9 cellular contexts compared by ENCODE assay signal in the genomic region with DNA sequence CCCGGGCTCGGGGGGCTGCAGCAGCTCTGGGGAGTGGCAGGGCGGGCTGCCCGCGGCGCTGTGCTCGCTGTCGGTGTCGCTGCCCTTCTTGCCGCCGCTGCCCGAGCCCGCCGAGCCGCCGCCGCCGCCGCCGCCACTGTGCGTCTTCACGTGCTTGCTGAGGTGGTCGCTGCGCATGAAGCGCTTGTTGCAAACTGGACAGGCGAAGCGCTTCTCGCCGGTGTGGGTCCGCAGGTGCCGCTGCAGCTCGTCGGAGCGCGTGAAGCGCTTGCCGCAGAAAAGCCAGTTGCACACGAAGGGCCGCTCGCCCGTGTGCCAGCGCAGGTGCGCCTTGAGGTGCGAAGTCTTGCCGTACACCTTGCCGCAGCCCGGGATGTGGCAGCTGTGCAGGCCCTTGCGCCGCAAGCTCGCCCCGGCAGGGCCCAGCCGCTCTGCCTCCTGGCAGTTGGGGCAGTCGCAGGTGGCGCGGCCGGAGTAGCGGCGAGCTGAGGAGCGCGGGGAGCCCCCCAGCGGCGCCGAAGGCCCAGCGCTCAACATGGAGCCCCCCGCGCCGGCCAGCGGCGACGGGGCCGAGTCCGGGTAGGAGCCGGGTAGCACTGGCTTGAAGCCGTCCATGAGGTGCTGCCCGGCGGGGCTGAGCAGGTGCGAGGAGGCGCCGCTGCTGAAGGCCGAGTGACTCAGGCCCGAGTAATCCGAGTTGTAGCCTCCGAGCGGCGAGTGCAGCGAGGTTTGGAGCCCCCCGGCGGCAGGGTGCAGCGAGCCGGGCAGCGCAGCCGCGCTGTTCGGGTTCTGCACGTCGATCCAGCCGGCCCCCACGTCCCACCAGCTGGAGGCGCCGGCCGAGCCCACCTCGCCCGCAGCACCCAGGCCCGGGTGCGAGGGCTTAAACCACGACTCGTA. TPM values are rescaled to one million over a fixed set of nuclear protein-coding genes. Genes with fewer than 3 reads are reported as not detected.
A peak's percentile ranks its signal among the peaks of the same experiment; 100 is the strongest.
DNase-seq lines count a peak whose midpoint lies in the region; TF ChIP-seq lines count a peak whose summit lies in the region.
"Had no signal": no experiment of that assay in that cellular context is flagged by ENCODE, and none has a peak within 500 bp of the region (broad histone marks: within the 10 kb centered on the region; RNA-seq: fewer than 3 reads in every experiment).

No MANE protein-coding gene starts in this region.

- H3K27me3 ChIP-seq in iPS-18a (ENCODE audit: control insufficient read depth, insufficient read depth, low read length), result peaks cover 52% of the 10 kb centered on the region
- H3K27me3 ChIP-seq in tibial nerve, result peaks cover 0 to 98% of the 10 kb centered on the region in 2 donors

- H3K9me3 ChIP-seq in iPS-18a (ENCODE audit: control insufficient read depth, low read depth, low read length), result no peaks in the 10 kb centered on the region
- H3K9me3 ChIP-seq in tibial nerve, result no peaks in the 10 kb centered on the region

- H3K27ac ChIP-seq in iPS-18a (ENCODE audit: low read length), result no peak overlapping the region
- no peak overlapping the region for H3K27ac ChIP-seq in tibial nerve

- H3K27me3 Mint-ChIP-seq in activated T-cell treated with anti-CD3 and anti-CD28 coated beads, Interleukin-2, amount 50 U/mL, for 24 hours, result peaks cover 85% of the 10 kb centered on the region

- H3K36me3 ChIP-seq in iPS-18a (ENCODE audit: control insufficient read depth, low read depth, low read length) (no peaks in the 10 kb centered on the region), tibial nerve (no peaks in the 10 kb centered on the region)

- peaks cover 11% of the 10 kb centered on the region for H3K9me3 Mint-ChIP-seq in activated T-cell treated with anti-CD3 and anti-CD28 coated beads, Interleukin-2, amount 50 U/mL, for 24 hours

- H3K4me1 ChIP-seq in iPS-18a (ENCODE audit: control insufficient read depth, low read depth, low read length) (peaks cover 48% of the 10 kb centered on the region), tibial nerve (peaks cover 0 to 42% (median 11%) of the 10 kb centered on the region in 4 donors)

- no peak for TF ChIP-seq CTCF in tibial nerve (IDR thresholded peaks at IDR 0.05)

- H3K4me3 ChIP-seq in iPS-18a (ENCODE audit: low read length), result peak overlapping the region; percentile 70
- peak overlapping the region in 3 of 4 donors; percentile 0 to 48 (median 14) for H3K4me3 ChIP-seq in tibial nerve

- H3K27ac Mint-ChIP-seq in activated T-cell treated with anti-CD3 and anti-CD28 coated beads, Interleukin-2, amount 50 U/mL, for 24 hours, result no peak overlapping the region

- H3K9ac ChIP-seq in iPS-18a (ENCODE audit: low read length), result peak overlapping the region; percentile 96

- H3K4me3 Mint-ChIP-seq in activated T-cell treated with anti-CD3 and anti-CD28 coated beads, Interleukin-2, amount 50 U/mL, for 24 hours, result no peak overlapping the region

- H3K36me3 Mint-ChIP-seq in activated T-cell treated with anti-CD3 and anti-CD28 coated beads, Interleukin-2, amount 50 U/mL, for 24 hours (ENCODE audit: low read depth), result peaks cover 2% of the 10 kb centered on the region

- TF ChIP-seq POLR2A in tibial nerve (IDR thresholded peaks at IDR 0.05), result no peak

- in situ Hi-C loops in SK-MEL-5 (cut with HindIII; ENCODE audit: low pct_unique_long_range_greater_than_20kb, low sequenced_read_pairs), result no loop called here

- peak; percentile 40 to 48 for DNase-seq in activated T-cell treated with anti-CD3 and anti-CD28 coated beads, Interleukin-2, amount 50 U/mL, for 48 hours
- DNase-seq in activated T-cell treated with anti-CD3 and anti-CD28 coated beads, Interleukin-2, amount 50 U/mL, for 24 hours, result no peak
- DNase-seq in SK-MEL-5 (ENCODE audit: low read depth, low spot score) (peak; percentile 57), tibial nerve (ENCODE audit: low spot score in 2 of 2) (no peak), MV-4-11 (lab: John Stamatoyannopoulos, UW) (no peak), SKM-1 (lab: John Stamatoyannopoulos, UW; ENCODE audit: unreplicated experiment) (no peak), activated gamma-delta T cell (lab: John Stamatoyannopoulos, UW) (no peak)

- H3K4me1 Mint-ChIP-seq in activated T-cell treated with anti-CD3 and anti-CD28 coated beads, Interleukin-2, amount 50 U/mL, for 24 hours (ENCODE audit: low read depth), result peaks cover 25% of the 10 kb centered on the region

- WGBS in tibial nerve, 2 donors, result 3 to 6% methylated on average over 19 to 68 of the region's 107 CpGs

- no peak for TF ChIP-seq EP300 in tibial nerve (IDR thresholded peaks at IDR 0.05)

RNA-seq across cellular contexts. Expression of gene SP8, which starts 2.1 kb away (rescaled TPM):
- total RNA-seq in SK-MEL-5 (2014; rRNA removed; shearing (Covaris generic)), result 1.5 and 1.6 TPM in 2 replicates
- 4.3 and 7.2 TPM in 2 replicates for polyA plus RNA-seq in SK-MEL-5 (2015; cell fraction: cytosol; rRNA removed)
- 1.4 and 4.8 TPM in 2 replicates for polyA plus RNA-seq in SK-MEL-5 (2015; cell fraction: nucleus; rRNA removed)
- under 1 TPM in 1 of 4 donors, not detected in 3; 0.21 TPM for total RNA-seq in tibial nerve
- polyA plus RNA-seq: esophagus had no signal

Comparison
In these comparisons a context has a peak if more than half of its experiments do, and no peak if none do; other contexts are left out.
1. DNase-seq: peak in activated T-cell treated with anti-CD3 and anti-CD28 coated beads, Interleukin-2, amount 50 U/mL, for 48 hours (2 of 2) and SK-MEL-5 (single experiment); none in activated T-cell treated with anti-CD3 and anti-CD28 coated beads, Interleukin-2, amount 50 U/mL, for 24 hours (single experiment), tibial nerve (0 of 2), MV-4-11 (single experiment), SKM-1 (single experiment) and activated gamma-delta T cell (single experiment).